Comparison of ENCODE assay signal across 25 cellular contexts in genomic region chr12:62695696-62696095, GRCh38.
"Had no signal": no experiment of that assay in that cellular context is flagged by ENCODE, and none has a peak within 500 bp of the region (broad histone marks: within the 10 kb centered on the region; RNA-seq: fewer than 3 reads in every experiment).

No MANE protein-coding gene starts in this region.

- H3K79me2 ChIP-seq: hepatocyte had no signal

- H3K9me3 Mint-ChIP-seq: activated CD4-positive, alpha-beta memory T cell treated with anti-CD3 and anti-CD28 coated beads for 36 hours; activated naive CD4-positive, alpha-beta T cell treated with anti-CD3 and anti-CD28 coated beads for 36 hours; activated T-helper 1 cell treated with anti-CD3 and anti-CD28 coated beads, Interleukin-12 subunit alpha, Interleukin-12 subunit beta, Interleukin-2, Interleukin-4 antibody, amounts not matched to agents 30 ng/mL and 10 ng/mL and 1 ng/mL, durations not matched to agents 14 hours and 24 hours and 36 hours; effector memory CD8-positive, alpha-beta T cell; naive thymus-derived CD4-positive, alpha-beta T cell had no signal

- H3K36me3 Mint-ChIP-seq: activated CD4-positive, alpha-beta memory T cell treated with anti-CD3 and anti-CD28 coated beads for 36 hours; naive thymus-derived CD4-positive, alpha-beta T cell had no signal

- H3K4me1 ChIP-seq: colonic mucosa had no signal

- H2AFZ ChIP-seq: hepatocyte had no signal

- H3K36me3 ChIP-seq: colonic mucosa, gastroesophageal sphincter, spleen, tibial nerve had no signal

- H3K9me3 ChIP-seq: colonic mucosa, gastroesophageal sphincter, spleen, tibial nerve had no signal

- H3K27ac Mint-ChIP-seq: activated CD4-positive, alpha-beta memory T cell treated with anti-CD3 and anti-CD28 coated beads for 36 hours; activated naive CD4-positive, alpha-beta T cell treated with anti-CD3 and anti-CD28 coated beads for 36 hours; activated T-helper 1 cell treated with anti-CD3 and anti-CD28 coated beads, Interleukin-12 subunit alpha, Interleukin-12 subunit beta, Interleukin-2, Interleukin-4 antibody, amounts not matched to agents 30 ng/mL and 10 ng/mL and 1 ng/mL, durations not matched to agents 14 hours and 24 hours and 36 hours; effector memory CD8-positive, alpha-beta T cell had no signal

- DNase-seq: activated CD4-positive, alpha-beta memory T cell treated with anti-CD3 and anti-CD28 coated beads for 36 hours; activated CD4-positive, alpha-beta T cell treated with anti-CD3 and anti-CD28 coated beads for 4 hours; activated CD8-positive, alpha-beta memory T cell treated with anti-CD3 and anti-CD28 coated beads, Interleukin-2, amount 50 U/mL, for 4 hours; activated effector memory CD4-positive, alpha-beta T cell treated with anti-CD3 and anti-CD28 coated beads, Interleukin-2, amount 50 U/mL, for 16 hours; activated naive CD4-positive, alpha-beta T cell treated with anti-CD3 and anti-CD28 coated beads for 36 hours; activated T-cell treated with anti-CD3 and anti-CD28 coated beads, Interleukin-2, amount 50 U/mL, for 1 hour; amygdala; colonic mucosa; dorsolateral prefrontal cortex; effector memory CD8-positive, alpha-beta T cell; left cardiac atrium; midbrain; naive thymus-derived CD4-positive, alpha-beta T cell; occipital lobe; posterior cingulate gyrus; right cardiac atrium; spleen; stimulated activated naive CD4-positive, alpha-beta T cell treated with Interleukin-2 at 50 U/mL for 16 hours had no signal

- H3K27ac ChIP-seq: colonic mucosa, dorsolateral prefrontal cortex, gastroesophageal sphincter, hepatocyte, spleen, tibial nerve had no signal

- H3K4me2 ChIP-seq: hepatocyte had no signal

- H3K4me3 Mint-ChIP-seq: activated CD4-positive, alpha-beta memory T cell treated with anti-CD3 and anti-CD28 coated beads for 36 hours; activated naive CD4-positive, alpha-beta T cell treated with anti-CD3 and anti-CD28 coated beads for 36 hours; activated T-helper 1 cell treated with anti-CD3 and anti-CD28 coated beads, Interleukin-12 subunit alpha, Interleukin-12 subunit beta, Interleukin-2, Interleukin-4 antibody, amounts not matched to agents 30 ng/mL and 10 ng/mL and 1 ng/mL, durations not matched to agents 14 hours and 24 hours and 36 hours; effector memory CD8-positive, alpha-beta T cell; naive thymus-derived CD4-positive, alpha-beta T cell; neural crest cell had no signal

- FAIRE-seq: endothelial cell of umbilical vein, keratinocyte had no signal

- H3K27me3 ChIP-seq: colonic mucosa, dorsolateral prefrontal cortex, gastroesophageal sphincter, hepatocyte, spleen, tibial nerve had no signal

- H3K27me3 Mint-ChIP-seq: activated CD4-positive, alpha-beta memory T cell treated with anti-CD3 and anti-CD28 coated beads for 36 hours; effector memory CD8-positive, alpha-beta T cell; naive thymus-derived CD4-positive, alpha-beta T cell had no signal

- H3K4me3 ChIP-seq: colonic mucosa, dorsolateral prefrontal cortex, gastroesophageal sphincter, hepatocyte, spleen, tibial nerve had no signal
